In genomic region chr16:3577302-3577752, GRCh38 we compare ENCODE assay signal across 9 cellular contexts. TPM values are rescaled to one million over a fixed set of nuclear protein-coding genes. Genes with fewer than 3 reads are reported as not detected.
A peak's percentile ranks its signal among the peaks of the same experiment; 100 is the strongest.
DNase-seq lines count a peak whose midpoint lies in the region; ATAC-seq and TF ChIP-seq lines count a peak whose summit lies in the region.
"Had no signal": no experiment of that assay in that cellular context is flagged by ENCODE, and none has a peak within 500 bp of the region (broad histone marks: within the 10 kb centered on the region; RNA-seq: fewer than 3 reads in every experiment).

A gene with protein sequence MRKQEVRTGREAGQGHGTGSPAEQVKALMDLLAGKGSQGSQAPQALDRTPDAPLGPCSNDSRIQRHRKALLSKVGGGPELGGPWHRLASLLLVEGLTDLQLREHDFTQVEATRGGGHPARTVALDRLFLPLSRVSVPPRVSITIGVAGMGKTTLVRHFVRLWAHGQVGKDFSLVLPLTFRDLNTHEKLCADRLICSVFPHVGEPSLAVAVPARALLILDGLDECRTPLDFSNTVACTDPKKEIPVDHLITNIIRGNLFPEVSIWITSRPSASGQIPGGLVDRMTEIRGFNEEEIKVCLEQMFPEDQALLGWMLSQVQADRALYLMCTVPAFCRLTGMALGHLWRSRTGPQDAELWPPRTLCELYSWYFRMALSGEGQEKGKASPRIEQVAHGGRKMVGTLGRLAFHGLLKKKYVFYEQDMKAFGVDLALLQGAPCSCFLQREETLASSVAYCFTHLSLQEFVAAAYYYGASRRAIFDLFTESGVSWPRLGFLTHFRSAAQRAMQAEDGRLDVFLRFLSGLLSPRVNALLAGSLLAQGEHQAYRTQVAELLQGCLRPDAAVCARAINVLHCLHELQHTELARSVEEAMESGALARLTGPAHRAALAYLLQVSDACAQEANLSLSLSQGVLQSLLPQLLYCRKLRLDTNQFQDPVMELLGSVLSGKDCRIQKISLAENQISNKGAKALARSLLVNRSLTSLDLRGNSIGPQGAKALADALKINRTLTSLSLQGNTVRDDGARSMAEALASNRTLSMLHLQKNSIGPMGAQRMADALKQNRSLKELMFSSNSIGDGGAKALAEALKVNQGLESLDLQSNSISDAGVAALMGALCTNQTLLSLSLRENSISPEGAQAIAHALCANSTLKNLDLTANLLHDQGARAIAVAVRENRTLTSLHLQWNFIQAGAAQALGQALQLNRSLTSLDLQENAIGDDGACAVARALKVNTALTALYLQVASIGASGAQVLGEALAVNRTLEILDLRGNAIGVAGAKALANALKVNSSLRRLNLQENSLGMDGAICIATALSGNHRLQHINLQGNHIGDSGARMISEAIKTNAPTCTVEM (minus strand): TSS chr16:3577403. CDS start chr16:3565036, 12,367 bp downstream.

- H3K9me2 ChIP-seq in Loucy (replicated peaks; ENCODE audit: low read depth, low read length), result no peaks in the 10 kb centered on the region

- peak; percentile 52 to 58 for ATAC-seq in CD4-positive, CD25-positive, alpha-beta regulatory T cell (ENCODE audit: low read depth in 2 of 2)

- peak; percentile 18 to 78 (median 53) for DNase-seq in CD4-positive, CD25-positive, alpha-beta regulatory T cell
- peak; percentile 49 for DNase-seq in activated T-cell treated with anti-CD3 and anti-CD28 coated beads, Interleukin-2, amount 50 U/mL, for 1 hour
- no peak for DNase-seq in mesothelial cell of epicardium (ENCODE audit: low spot score in 2 of 2, unreplicated experiment in 2 of 2)
- no peak for DNase-seq in dedifferentiated amniotic fluid mesenchymal stem cell (ENCODE audit: extremely low spot score)
- no peak for DNase-seq in 8988T
- no peak for DNase-seq in thyroid gland
- DNase-seq in brain microvascular endothelial cell, result no peak
- DNase-seq: NCI-H2029 treated with DMSO at 0.1 percent for 48 hours had no signal

- H3F3A ChIP-seq in Loucy (ENCODE audit: low read depth), result no peaks in the 10 kb centered on the region

- peaks cover 3% of the 10 kb centered on the region for H3K36me3 Mint-ChIP-seq in CD4-positive, CD25-positive, alpha-beta regulatory T cell
- H3K36me3 Mint-ChIP-seq in mesothelial cell of epicardium, result no peaks in the 10 kb centered on the region

- TF ChIP-seq CTCF in Loucy (conservative IDR thresholded peaks at IDR 0.05; ENCODE audit: low read length), result no peak
- TF ChIP-seq CTCF in mesothelial cell of epicardium (IDR thresholded peaks at IDR 0.05; ENCODE audit: unreplicated experiment), result no peak
- no peak for TF ChIP-seq CTCF in thyroid gland (IDR thresholded peaks at IDR 0.05)
- no peak for TF ChIP-seq CTCF in brain microvascular endothelial cell (IDR thresholded peaks at IDR 0.05; ENCODE audit: low read depth, low read length, missing control alignments)

- intact Hi-C loops in thyroid gland (cut with DNase I), result no loop called here

- H3K27ac ChIP-seq in CD4-positive, CD25-positive, alpha-beta regulatory T cell (ENCODE audit: insufficient read depth, low read length, poor library complexity, severe bottlenecking), result peak within 1 kb of the TSS; percentile 72
- H3K27ac ChIP-seq in thyroid gland, result no peak within 1 kb of the TSS
- H3K27ac ChIP-seq in brain microvascular endothelial cell, result no peak within 1 kb of the TSS

- H3K9me3 Mint-ChIP-seq in CD4-positive, CD25-positive, alpha-beta regulatory T cell, result no peaks in the 10 kb centered on the region
- no peaks in the 10 kb centered on the region for H3K9me3 Mint-ChIP-seq in mesothelial cell of epicardium

- peak within 1 kb of the TSS; percentile 66 for H3K4me2 ChIP-seq in Loucy (ENCODE audit: low read depth, low read length, poor library complexity, severe bottlenecking)

- in situ Hi-C loops in brain microvascular endothelial cell (cut with HindIII; ENCODE audit: low pct_ligation_motif_present, low sequenced_read_pairs), result no loop called here

- peak within 1 kb of the TSS; percentile 84 for H3K4me3 ChIP-seq in CD4-positive, CD25-positive, alpha-beta regulatory T cell (ENCODE audit: low read depth, low read length)
- H3K4me3 ChIP-seq in Loucy (ENCODE audit: low read length, poor library complexity, severe bottlenecking), result peak within 1 kb of the TSS; percentile 82
- H3K4me3 ChIP-seq in thyroid gland (replicated peaks in 1 of 3), result no peak within 1 kb of the TSS
- H3K4me3 ChIP-seq in brain microvascular endothelial cell (ENCODE audit: low read depth, low read length), result no peak within 1 kb of the TSS

- H3K4me1 Mint-ChIP-seq in CD4-positive, CD25-positive, alpha-beta regulatory T cell, result peaks cover 4 to 65% (median 33%) of the 10 kb centered on the region in 4 donors
- peaks cover 11% of the 10 kb centered on the region for H3K4me1 Mint-ChIP-seq in mesothelial cell of epicardium

- H3K4me1 ChIP-seq in CD4-positive, CD25-positive, alpha-beta regulatory T cell (ENCODE audit: control insufficient read depth, insufficient read depth, low read length, poor library complexity, severe bottlenecking), result peaks cover 67% of the 10 kb centered on the region
- peaks cover 33% of the 10 kb centered on the region for H3K4me1 ChIP-seq in Loucy (ENCODE audit: insufficient read depth, low read length, poor library complexity, severe bottlenecking)
- H3K4me1 ChIP-seq in thyroid gland, result no peaks in the 10 kb centered on the region

- H3K79me2 ChIP-seq in Loucy (ENCODE audit: insufficient read depth, low read length), result peaks cover 48% of the 10 kb centered on the region

- no peaks in the 10 kb centered on the region for H3K9me3 ChIP-seq in CD4-positive, CD25-positive, alpha-beta regulatory T cell (ENCODE audit: control insufficient read depth in 2 of 2, low read length in 2 of 2)
- H3K9me3 ChIP-seq in Loucy (ENCODE audit: insufficient read depth, low read depth, low read length) (no peaks in the 10 kb centered on the region), thyroid gland (no peaks in the 10 kb centered on the region)

- H3K27me3 Mint-ChIP-seq in CD4-positive, CD25-positive, alpha-beta regulatory T cell, result no peaks in the 10 kb centered on the region
- H3K27me3 Mint-ChIP-seq in mesothelial cell of epicardium (ENCODE audit: low read depth), result no peaks in the 10 kb centered on the region

- peak within 1 kb of the TSS; percentile 95 for H3K9ac ChIP-seq in Loucy (ENCODE audit: low read depth, low read length, poor library complexity, severe bottlenecking)

- WGBS in thyroid gland, 2 donors, result 39 to 68% methylated on average over 17 to 18 of the region's 18 CpGs

- H3K27ac Mint-ChIP-seq in CD4-positive, CD25-positive, alpha-beta regulatory T cell, result peak within 1 kb of the TSS; percentile 92 to 100 (median 96)
- peak within 1 kb of the TSS; percentile 50 for H3K27ac Mint-ChIP-seq in mesothelial cell of epicardium

- peaks cover 23% of the 10 kb centered on the region for H4K20me1 ChIP-seq in Loucy (ENCODE audit: insufficient read depth, low read length, poor library complexity, severe bottlenecking)

- H3K36me3 ChIP-seq in CD4-positive, CD25-positive, alpha-beta regulatory T cell (ENCODE audit: control insufficient read depth, insufficient read depth, low read length), result peaks cover 10% of the 10 kb centered on the region
- H3K36me3 ChIP-seq in Loucy (ENCODE audit: insufficient read depth, low read length) (no peaks in the 10 kb centered on the region), thyroid gland (no peaks in the 10 kb centered on the region), brain microvascular endothelial cell (replicated peaks) (peaks cover under 1% of the 10 kb centered on the region)

- TF ChIP-seq POLR2A in thyroid gland (IDR thresholded peaks at IDR 0.05), result no peak

- no peak within 1 kb of the TSS; the same call in 1 of the 2 replicates for H2AFZ ChIP-seq in Loucy (ENCODE audit: low read length)

- peak within 1 kb of the TSS; percentile 93 to 100 (median 98) for H3K4me3 Mint-ChIP-seq in CD4-positive, CD25-positive, alpha-beta regulatory T cell
- H3K4me3 Mint-ChIP-seq in mesothelial cell of epicardium, result no peak within 1 kb of the TSS

- no peaks in the 10 kb centered on the region for H3K27me3 ChIP-seq in CD4-positive, CD25-positive, alpha-beta regulatory T cell (ENCODE audit: control insufficient read depth, insufficient read depth, low read length)
- no peaks in the 10 kb centered on the region for H3K27me3 ChIP-seq in Loucy (ENCODE audit: insufficient read depth, low read length, poor library complexity, severe bottlenecking)
- no peaks in the 10 kb centered on the region for H3K27me3 ChIP-seq in thyroid gland
- no peaks in the 10 kb centered on the region for H3K27me3 ChIP-seq in brain microvascular endothelial cell (replicated peaks)

RNA-seq across cellular contexts. Expression of the gene that starts here (rescaled TPM):
- total RNA-seq in CD4-positive, CD25-positive, alpha-beta regulatory T cell, result 97.0 TPM
- polyA plus RNA-seq in CD4-positive, CD25-positive, alpha-beta regulatory T cell, result 10 to 100 TPM; 23.2 to 28.3 (median 26.8) TPM
- total RNA-seq in mesothelial cell of epicardium (0.04 to 0.13 TPM in 2 of 3 replicates, not detected in the other), thyroid gland (1 to 10 TPM; 1.3 to 4.7 (median 1.4) TPM)

Comparison
In these comparisons a context has a peak if more than half of its experiments do, and no peak if none do; other contexts are left out.
1. RNA of the gene that starts here (total RNA-seq): 97.0 TPM in CD4-positive, CD25-positive, alpha-beta regulatory T cell (single experiment); 1.3 to 4.7 TPM in thyroid gland and 0.04 to 0.13 TPM in mesothelial cell of epicardium; every median in the first group is over 10 times any median in the second.
2. DNase-seq: peak in CD4-positive, CD25-positive, alpha-beta regulatory T cell (3 of 3) and activated T-cell treated with anti-CD3 and anti-CD28 coated beads, Interleukin-2, amount 50 U/mL, for 1 hour (single experiment); none in mesothelial cell of epicardium (0 of 2), dedifferentiated amniotic fluid mesenchymal stem cell (single experiment), 8988T (single experiment), thyroid gland (0 of 2) and brain microvascular endothelial cell (single experiment).
3. H3K4me3 ChIP-seq: peak in CD4-positive, CD25-positive, alpha-beta regulatory T cell (single experiment) and Loucy (single experiment); none in thyroid gland (0 of 3) and brain microvascular endothelial cell (single experiment).